ENCODE assay signal across 3 cellular contexts in genomic region chr2:114446571-114446970, GRCh38.
TF ChIP-seq lines count a peak whose summit lies in the region.

No MANE protein-coding gene starts in this region.

TF ChIP-seq in HepG2, 621 proteins besides CTCF, POLR2A, EP300 and RAD21:
- TF ChIP-seq CENPX (CRISPR knock-in tag; IDR thresholded peaks at IDR 0.05) (no peak), ZNF30 (CRISPR knock-in tag; IDR thresholded peaks at IDR 0.05) (no peak), TFAP4 (IDR thresholded peaks at IDR 0.05; ENCODE audit: borderline replicate concordance, low read depth) (no peak), ZBTB2 (CRISPR knock-in tag; IDR thresholded peaks at IDR 0.05; ENCODE audit: low read depth) (no peak), NFE2L2 (IDR thresholded peaks at IDR 0.05; ENCODE audit: low read length) (peak; percentile 83), ZNF564 (CRISPR knock-in tag; IDR thresholded peaks at IDR 0.05) (no peak), MAFK (conservative IDR thresholded peaks at IDR 0.05 in 1 of 2, IDR thresholded peaks at IDR 0.05 in 1 of 2; ENCODE audit: low read length in 2 of 2) (0 out of 4 replicates have a peak, but pooled peaks of 1 of the 2 experiments have one; percentile 26)
- TF ChIP-seq, protein P1, sequence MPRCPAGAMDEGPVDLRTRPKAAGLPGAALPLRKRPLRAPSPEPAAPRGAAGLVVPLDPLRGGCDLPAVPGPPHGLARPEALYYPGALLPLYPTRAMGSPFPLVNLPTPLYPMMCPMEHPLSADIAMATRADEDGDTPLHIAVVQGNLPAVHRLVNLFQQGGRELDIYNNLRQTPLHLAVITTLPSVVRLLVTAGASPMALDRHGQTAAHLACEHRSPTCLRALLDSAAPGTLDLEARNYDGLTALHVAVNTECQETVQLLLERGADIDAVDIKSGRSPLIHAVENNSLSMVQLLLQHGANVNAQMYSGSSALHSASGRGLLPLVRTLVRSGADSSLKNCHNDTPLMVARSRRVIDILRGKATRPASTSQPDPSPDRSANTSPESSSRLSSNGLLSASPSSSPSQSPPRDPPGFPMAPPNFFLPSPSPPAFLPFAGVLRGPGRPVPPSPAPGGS (CRISPR knock-in tag; IDR thresholded peaks at IDR 0.05) = no peak
TF ChIP-seq in HepG2: peak in this region for 2.

TF ChIP-seq in IMR-90, 13 proteins besides CTCF, POLR2A, EP300 and RAD21:
- TF ChIP-seq BHLHE40 (IDR thresholded peaks at IDR 0.05; ENCODE audit: low read depth, low read length) (no peak), SMC3 (IDR thresholded peaks at IDR 0.05; ENCODE audit: low read depth, low read length) (no peak), NFE2L2 (IDR thresholded peaks at IDR 0.05; ENCODE audit: low read depth, low read length) (peak; percentile 61)

TF ChIP-seq in K562, 482 proteins besides CTCF, POLR2A, EP300 and RAD21:
- TF ChIP-seq, protein P2, sequence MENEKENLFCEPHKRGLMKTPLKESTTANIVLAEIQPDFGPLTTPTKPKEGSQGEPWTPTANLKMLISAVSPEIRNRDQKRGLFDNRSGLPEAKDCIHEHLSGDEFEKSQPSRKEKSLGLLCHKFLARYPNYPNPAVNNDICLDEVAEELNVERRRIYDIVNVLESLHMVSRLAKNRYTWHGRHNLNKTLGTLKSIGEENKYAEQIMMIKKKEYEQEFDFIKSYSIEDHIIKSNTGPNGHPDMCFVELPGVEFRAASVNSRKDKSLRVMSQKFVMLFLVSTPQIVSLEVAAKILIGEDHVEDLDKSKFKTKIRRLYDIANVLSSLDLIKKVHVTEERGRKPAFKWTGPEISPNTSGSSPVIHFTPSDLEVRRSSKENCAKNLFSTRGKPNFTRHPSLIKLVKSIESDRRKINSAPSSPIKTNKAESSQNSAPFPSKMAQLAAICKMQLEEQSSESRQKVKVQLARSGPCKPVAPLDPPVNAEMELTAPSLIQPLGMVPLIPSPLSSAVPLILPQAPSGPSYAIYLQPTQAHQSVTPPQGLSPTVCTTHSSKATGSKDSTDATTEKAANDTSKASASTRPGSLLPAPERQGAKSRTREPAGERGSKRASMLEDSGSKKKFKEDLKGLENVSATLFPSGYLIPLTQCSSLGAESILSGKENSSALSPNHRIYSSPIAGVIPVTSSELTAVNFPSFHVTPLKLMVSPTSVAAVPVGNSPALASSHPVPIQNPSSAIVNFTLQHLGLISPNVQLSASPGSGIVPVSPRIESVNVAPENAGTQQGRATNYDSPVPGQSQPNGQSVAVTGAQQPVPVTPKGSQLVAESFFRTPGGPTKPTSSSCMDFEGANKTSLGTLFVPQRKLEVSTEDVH (IDR thresholded peaks at IDR 0.05; ENCODE audit: low read depth, partially characterized antibody) = no peak
- TF ChIP-seq CREBBP (IDR thresholded peaks at IDR 0.05; ENCODE audit: low read depth, low read length) (no peak), NCOA6 (IDR thresholded peaks at IDR 0.05) (no peak), MAFG (tag; conservative IDR thresholded peaks at IDR 0.05) (peak; percentile 23; the same call in 1 of the 2 replicates)
TF ChIP-seq in K562: peak in this region for 1.
